Comparison of ENCODE assay signal across 8 cellular contexts in genomic region chr6:24205020-24205492, GRCh38.
DNase-seq lines count a peak whose midpoint lies in the region; ATAC-seq and TF ChIP-seq lines count a peak whose summit lies in the region.

No MANE protein-coding gene starts in this region.

- H3K9me3 ChIP-seq in heart right ventricle (peaks cover 0 to 8% (median 0%) of the 10 kb centered on the region in 11 donors), breast epithelium (no peaks in the 10 kb centered on the region), lung (ENCODE audit: control insufficient read depth in 2 of 2, insufficient read depth in 1 of 2, low read length in 1 of 2) (no peaks in the 10 kb centered on the region)

- no peak for TF ChIP-seq POLR2A in breast epithelium (IDR thresholded peaks at IDR 0.05)

- no peaks in the 10 kb centered on the region for H3K27me3 ChIP-seq in heart right ventricle
- H3K27me3 ChIP-seq in breast epithelium = no peaks in the 10 kb centered on the region
- H3K27me3 ChIP-seq in lung (ENCODE audit: control insufficient read depth, insufficient read depth) = no peaks in the 10 kb centered on the region

- ATAC-seq in heart right ventricle = no peak
- peak; percentile 51 for ATAC-seq in HG03196 (IDR thresholded peaks at IDR 0.05; ENCODE audit: unreplicated experiment)
- peak; percentile 34 for ATAC-seq in lung (ENCODE audit: insufficient read depth, low FRiP score)

- 5 to 6% methylated on average over 4 of the region's 4 CpGs for WGBS in heart right ventricle, 2 donors
- 10 to 12% methylated on average over 4 of the region's 4 CpGs for WGBS in lung, 2 donors

- no peak for DNase-seq in heart right ventricle
- no peak for DNase-seq in cardiac septum (ENCODE audit: low spot score)
- DNase-seq in NCI-H69 (lab: John Stamatoyannopoulos, UW) = peak; percentile 83
- DNase-seq in breast epithelium (ENCODE audit: low spot score in 2 of 2) = no peak
- DNase-seq in lung (ENCODE audit: low spot score) = no peak
- no peak for DNase-seq in hepatic stellate cell (ENCODE audit: low spot score)
- DNase-seq in mucosa of gallbladder (ENCODE audit: low spot score) = no peak

- no peak overlapping the region for H3K27ac ChIP-seq in heart right ventricle
- H3K27ac ChIP-seq in breast epithelium = no peak overlapping the region
- H3K27ac ChIP-seq in lung (ENCODE audit: low read depth in 1 of 2, low read length in 1 of 2) = no peak overlapping the region

- TF ChIP-seq CTCF in heart right ventricle (IDR thresholded peaks at IDR 0.05) (peak; percentile 23 to 69 (median 63)), breast epithelium (IDR thresholded peaks at IDR 0.05) (peak; percentile 48 to 71 (median 57)), lung (IDR thresholded peaks at IDR 0.05; ENCODE audit: control extremely low read depth, extremely low read depth) (peak; percentile 44)

- no peak overlapping the region for H3K4me3 ChIP-seq in heart right ventricle
- no peak overlapping the region for H3K4me3 ChIP-seq in breast epithelium
- no peak overlapping the region for H3K4me3 ChIP-seq in lung

- H3K36me3 ChIP-seq in heart right ventricle (no peaks in the 10 kb centered on the region), breast epithelium (no peaks in the 10 kb centered on the region), lung (ENCODE audit: control insufficient read depth in 2 of 2, insufficient read depth in 2 of 2, low read length in 2 of 2) (no peaks in the 10 kb centered on the region)

- H3K4me1 ChIP-seq in heart right ventricle (no peaks in the 10 kb centered on the region), breast epithelium (no peaks in the 10 kb centered on the region), lung (ENCODE audit: control insufficient read depth in 2 of 2, insufficient read depth in 2 of 2, low read length in 2 of 2) (no peaks in the 10 kb centered on the region)

- intact Hi-C loops in heart right ventricle (cut with DNase I) (loop anchor here in 2 of 10 donors (10.0 kb wide), 1 partner anchor 140 kb away; no protein-coding TSS in a partner anchor), cardiac septum (cut with DNase I) (no loop called here), breast epithelium (cut with DNase I; ENCODE audit: low total_unique reads) (no loop called here)

Comparison
In these comparisons a context has a peak if more than half of its experiments do, and no peak if none do; other contexts are left out.
1. ATAC-seq: peak in HG03196 (single experiment) and lung (single experiment); none in heart right ventricle (0 of 8).
2. Peak in every context shown above with its lines, with median percentiles within 50 percentile points of each other: CTCF ChIP-seq.